In genomic region chrX:37677765-37678164, GRCh38 we compare ENCODE assay signal across 21 cellular contexts. TPM values are rescaled to one million over a fixed set of nuclear protein-coding genes. Genes with fewer than 3 reads are reported as not detected.
A peak's percentile ranks its signal among the peaks of the same experiment; 100 is the strongest.
DNase-seq lines count a peak whose midpoint lies in the region; ATAC-seq, FAIRE-seq and TF ChIP-seq lines count a peak whose summit lies in the region.
"Had no signal": no experiment of that assay in that cellular context is flagged by ENCODE, and none has a peak within 500 bp of the region (broad histone marks: within the 10 kb centered on the region; RNA-seq: fewer than 3 reads in every experiment).

No MANE protein-coding gene starts in this region.

- H3K4me3 ChIP-seq in astrocyte (ENCODE audit: insufficient read depth, low read depth, low read length) (no peak overlapping the region), smooth muscle cell (no peak overlapping the region)
- H3K4me3 ChIP-seq in CD4-positive, alpha-beta memory T cell (ENCODE audit: low read length in 2 of 2), result no peak overlapping the region
- H3K4me3 ChIP-seq: BLaER1 treated with 17β-estradiol and CSF1 and Interleukin-3, amounts not matched to agents 10 nM and 100 nM; SJSA1 had no signal

- H3K27me3 Mint-ChIP-seq in astrocyte (ENCODE audit: low read depth, unreplicated experiment), result no peaks in the 10 kb centered on the region
- no peaks in the 10 kb centered on the region for H3K27me3 Mint-ChIP-seq in CD4-positive, alpha-beta memory T cell

- H3K9ac ChIP-seq in astrocyte (ENCODE audit: low read length) (no peak overlapping the region), smooth muscle cell (ENCODE audit: low read depth) (no peak overlapping the region)
- H3K9ac ChIP-seq: BLaER1 treated with 17β-estradiol and CSF1 and Interleukin-3, amounts not matched to agents 10 nM and 100 nM had no signal

- WGBS in smooth muscle cell (ENCODE audit: low lambda C conversion rate), result 78% methylated on average over 1 of the region's 1 CpG

- no peak overlapping the region for H3K27ac ChIP-seq in astrocyte (ENCODE audit: low read depth, low read length)
- H3K27ac ChIP-seq in CD4-positive, alpha-beta memory T cell (ENCODE audit: low read depth, low read length), result no peak overlapping the region
- H3K27ac ChIP-seq in smooth muscle cell (ENCODE audit: low read depth), result no peak overlapping the region
- H3K27ac ChIP-seq: BLaER1 treated with 17β-estradiol and CSF1 and Interleukin-3, amounts not matched to agents 10 nM and 100 nM; SJSA1 had no signal

- H3K27me3 ChIP-seq in astrocyte (ENCODE audit: insufficient read depth, low read length) (no peaks in the 10 kb centered on the region), smooth muscle cell (ENCODE audit: low read depth) (no peaks in the 10 kb centered on the region)
- H3K27me3 ChIP-seq in CD4-positive, alpha-beta memory T cell (ENCODE audit: insufficient read depth, low read length), result no peaks in the 10 kb centered on the region
- H3K27me3 ChIP-seq: BLaER1 treated with 17β-estradiol and CSF1 and Interleukin-3, amounts not matched to agents 10 nM and 100 nM; SJSA1 had no signal

- DNase-seq in astrocyte (ENCODE audit: low read depth) (no peak), NCI-H1417 treated with DMSO at 0.1 percent for 48 hours (lab: John Stamatoyannopoulos, UW) (no peak), smooth muscle cell (lab: John Stamatoyannopoulos, UW; ENCODE audit: unreplicated experiment) (no peak), hypothalamus (lab: John Stamatoyannopoulos, UW) (no peak)
- DNase-seq in CD4-positive, alpha-beta memory T cell, result no peak
- DNase-seq: amniotic stem cell, cerebellar nuclear complex, DMS79 treated with DMSO at 0.1 percent for 48 hours, foreskin fibroblast, naive B cell, NCI-H1048, NCI-H226, T-helper 9 cell had no signal

- no peaks in the 10 kb centered on the region for H3K4me1 ChIP-seq in astrocyte (ENCODE audit: insufficient read depth, low read length)
- no peaks in the 10 kb centered on the region for H3K4me1 ChIP-seq in CD4-positive, alpha-beta memory T cell (ENCODE audit: insufficient read depth, low read length)
- no peaks in the 10 kb centered on the region for H3K4me1 ChIP-seq in smooth muscle cell (ENCODE audit: low read depth)
- H3K4me1 ChIP-seq: BLaER1 treated with 17β-estradiol and CSF1 and Interleukin-3, amounts not matched to agents 10 nM and 100 nM; SJSA1 had no signal

- H3K4me2 ChIP-seq in astrocyte (ENCODE audit: low read length) (no peak overlapping the region), smooth muscle cell (no peak overlapping the region)
- H3K4me2 ChIP-seq: BLaER1 treated with 17β-estradiol and CSF1 and Interleukin-3, amounts not matched to agents 10 nM and 100 nM had no signal

- no peaks in the 10 kb centered on the region for H3K4me1 Mint-ChIP-seq in astrocyte (ENCODE audit: low read depth, unreplicated experiment)
- no peaks in the 10 kb centered on the region for H3K4me1 Mint-ChIP-seq in CD4-positive, alpha-beta memory T cell
- H3K4me1 Mint-ChIP-seq: naive B cell had no signal

- H3K4me3 Mint-ChIP-seq in astrocyte (ENCODE audit: unreplicated experiment), result no peak overlapping the region
- H3K4me3 Mint-ChIP-seq in CD4-positive, alpha-beta memory T cell, result no peak overlapping the region
- H3K4me3 Mint-ChIP-seq: naive B cell had no signal

- ATAC-seq in GM19035 (IDR thresholded peaks at IDR 0.05; ENCODE audit: unreplicated experiment), result peak; percentile 59
- ATAC-seq in GM21526 (IDR thresholded peaks at IDR 0.05; ENCODE audit: low FRiP score, unreplicated experiment), result peak; percentile 77
- ATAC-seq in HG03025 (IDR thresholded peaks at IDR 0.05; ENCODE audit: low FRiP score, unreplicated experiment), result peak; percentile 90

- H2AFZ ChIP-seq in astrocyte (ENCODE audit: low read depth, low read length) (no peak overlapping the region), smooth muscle cell (ENCODE audit: low read depth) (no peak overlapping the region)

- no peak overlapping the region for H3K27ac Mint-ChIP-seq in astrocyte (ENCODE audit: unreplicated experiment)
- no peak overlapping the region for H3K27ac Mint-ChIP-seq in CD4-positive, alpha-beta memory T cell
- H3K27ac Mint-ChIP-seq: activated T-helper 2 cell treated with anti-CD3 and anti-CD28 coated beads, Interferon-gamma antibody, Interleukin-2, Interleukin-4, amounts not matched to agents 10 μg/mL and 5 μg/mL and 100 μg/mL, durations not matched to agents 14 hours and 24 hours and 36 hours; naive B cell; progenitor cell of endocrine pancreas had no signal

- H3K79me2 ChIP-seq in astrocyte (ENCODE audit: insufficient read depth, low read length), result no peaks in the 10 kb centered on the region
- H3K79me2 ChIP-seq in smooth muscle cell (ENCODE audit: low read depth), result no peaks in the 10 kb centered on the region

- H3K36me3 Mint-ChIP-seq in astrocyte (ENCODE audit: low read depth, unreplicated experiment), result no peaks in the 10 kb centered on the region
- H3K36me3 Mint-ChIP-seq in CD4-positive, alpha-beta memory T cell, result no peaks in the 10 kb centered on the region
- H3K36me3 Mint-ChIP-seq: naive B cell had no signal

- no peaks in the 10 kb centered on the region for H3K9me3 Mint-ChIP-seq in astrocyte (ENCODE audit: unreplicated experiment)
- H3K9me3 Mint-ChIP-seq in CD4-positive, alpha-beta memory T cell, result no peaks in the 10 kb centered on the region
- H3K9me3 Mint-ChIP-seq: activated T-helper 2 cell treated with anti-CD3 and anti-CD28 coated beads, Interferon-gamma antibody, Interleukin-2, Interleukin-4, amounts not matched to agents 10 μg/mL and 5 μg/mL and 100 μg/mL, durations not matched to agents 14 hours and 24 hours and 36 hours; naive B cell had no signal

- TF ChIP-seq CTCF in astrocyte (IDR thresholded peaks at IDR 0.05; ENCODE audit: insufficient read depth, low read depth, low read length), result no peak
- no peak for TF ChIP-seq CTCF in smooth muscle cell (IDR thresholded peaks at IDR 0.05; ENCODE audit: borderline replicate concordance, insufficient read depth, poor library complexity, severe bottlenecking)

- no peaks in the 10 kb centered on the region for H3F3A ChIP-seq in smooth muscle cell (ENCODE audit: low read depth)

- H3K36me3 ChIP-seq in astrocyte (ENCODE audit: insufficient read depth, low read length) (no peaks in the 10 kb centered on the region), smooth muscle cell (ENCODE audit: low read depth) (no peaks in the 10 kb centered on the region)
- H3K36me3 ChIP-seq in CD4-positive, alpha-beta memory T cell (ENCODE audit: insufficient read depth, low read length), result no peaks in the 10 kb centered on the region
- H3K36me3 ChIP-seq: BLaER1 treated with 17β-estradiol and CSF1 and Interleukin-3, amounts not matched to agents 10 nM and 100 nM; SJSA1 had no signal

- H4K20me1 ChIP-seq in astrocyte (ENCODE audit: insufficient read depth, low read length), result no peaks in the 10 kb centered on the region
- H4K20me1 ChIP-seq in smooth muscle cell (ENCODE audit: low read depth), result no peaks in the 10 kb centered on the region
- H4K20me1 ChIP-seq: BLaER1 treated with 17β-estradiol and CSF1 and Interleukin-3, amounts not matched to agents 10 nM and 100 nM had no signal

- intact Hi-C loops in CD4-positive, alpha-beta memory T cell (cut with micrococcal nuclease), result no loop called here

- FAIRE-seq in astrocyte (lab: Jason Lieb, UNC), result peak; percentile 34
- FAIRE-seq: endometrium had no signal

- H3K9me3 ChIP-seq in astrocyte (ENCODE audit: insufficient read depth, low read depth, low read length) (no peaks in the 10 kb centered on the region), smooth muscle cell (replicated peaks; ENCODE audit: low read depth) (no peaks in the 10 kb centered on the region)
- H3K9me3 ChIP-seq in CD4-positive, alpha-beta memory T cell (ENCODE audit: control insufficient read depth in 1 of 2, low read length in 2 of 2), result no peaks in the 10 kb centered on the region
- H3K9me3 ChIP-seq: BLaER1 treated with 17β-estradiol and CSF1 and Interleukin-3, amounts not matched to agents 10 nM and 100 nM; SJSA1 had no signal

- POLR2A ChIA-PET in CD4-positive, alpha-beta memory T cell (lab: Charles Lee; ENCODE audit: partially characterized antibody), result no interaction called here

- CTCF ChIA-PET in CD4-positive, alpha-beta memory T cell (lab: Charles Lee; ENCODE audit: partially characterized antibody), result no interaction called here

RNA-seq across cellular contexts. Expression of gene XK, which starts 7.8 kb away (rescaled TPM):
- total RNA-seq in astrocyte (0.17 and 0.25 TPM in 2 replicates), smooth muscle cell (0.13 and 0.36 TPM in 2 replicates)
- total RNA-seq in CD4-positive, alpha-beta memory T cell, result not detected
- polyA plus RNA-seq in CD4-positive, alpha-beta memory T cell, result not detected
- polyA plus RNA-seq in smooth muscle cell, result not detected in 2 replicates
